5 cellular contexts compared by ENCODE assay signal in the genomic region with DNA sequence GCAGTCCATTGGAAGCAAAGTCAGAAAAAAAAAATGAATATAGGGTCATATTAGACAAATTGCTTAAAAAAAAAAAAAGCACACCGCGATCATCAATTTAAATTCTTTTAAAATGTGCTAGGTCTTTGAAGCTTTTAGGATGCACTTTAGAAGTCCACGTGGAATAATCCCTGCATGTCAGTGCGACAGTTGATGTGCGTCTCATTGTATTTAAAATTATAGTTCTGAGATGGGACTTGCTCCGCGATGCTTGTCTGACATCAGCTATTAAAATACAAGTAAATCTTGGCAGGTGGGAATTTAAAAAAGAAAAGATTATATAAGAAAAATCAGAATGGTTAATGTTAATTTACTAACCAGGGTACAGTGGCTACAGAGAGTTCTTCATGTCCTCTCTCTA.
"Had no signal": no experiment of that assay in that cellular context is flagged by ENCODE, and none has a peak within 500 bp of the region (broad histone marks: within the 10 kb centered on the region; RNA-seq: fewer than 3 reads in every experiment).

No MANE protein-coding gene starts in this region.

- H3K4me2 ChIP-seq: GM23338 had no signal

- H3K9me3 Mint-ChIP-seq: GM23338, H9 had no signal

- H3K27ac ChIP-seq: HL-60 had no signal

- H3K36me3 Mint-ChIP-seq: IgD-negative memory B cell had no signal

- DNase-seq: H9, HCEC 1CT had no signal

- H3K4me3 ChIP-seq: GM23338 had no signal

- H3K4me3 Mint-ChIP-seq: GM23338, H9, IgD-negative memory B cell had no signal

- H2AFZ ChIP-seq: GM23338 had no signal

- H3K4me1 Mint-ChIP-seq: IgD-negative memory B cell had no signal

- H3K27me3 Mint-ChIP-seq: IgD-negative memory B cell had no signal

- H3K27ac Mint-ChIP-seq: GM23338, H9, IgD-negative memory B cell had no signal
